Comparison of ENCODE assay signal across 14 cellular contexts in genomic region chr9:90460220-90460619, GRCh38.
"Had no signal": no experiment of that assay in that cellular context is flagged by ENCODE, and none has a peak within 500 bp of the region (broad histone marks: within the 10 kb centered on the region; RNA-seq: fewer than 3 reads in every experiment).

No MANE protein-coding gene starts in this region.

- H3K27ac Mint-ChIP-seq: activated naive CD8-positive, alpha-beta T cell treated with anti-CD3 and anti-CD28 coated beads for 36 hours; endodermal cell; memory B cell; stimulated activated naive CD8-positive, alpha-beta T cell treated with anti-CD3 and anti-CD28 coated beads, Interleukin-15, amount 100 ng/mL, for 72 hours; T-helper 17 cell had no signal

- H3K27me3 ChIP-seq: left lung, ovary, testis, uterus had no signal

- DNase-seq: activated CD4-positive, alpha-beta T cell treated with anti-CD3 and anti-CD28 coated beads, Interleukin-2, amount 50 U/mL, for 1 hour; activated CD4-positive, CD25-positive, alpha-beta regulatory T cell; activated effector memory CD4-positive, alpha-beta T cell treated with anti-CD3 and anti-CD28 coated beads, Interleukin-2, amount 50 U/mL, for 16 hours; activated naive CD8-positive, alpha-beta T cell treated with anti-CD3 and anti-CD28 coated beads for 36 hours; endodermal cell; left lung; ovary; stimulated activated CD4-positive, alpha-beta T cell treated with anti-CD3 and anti-CD28 coated beads, Interleukin-4, amount 100 ng/mL, for 4 hours; stimulated activated naive CD8-positive, alpha-beta T cell treated with anti-CD3 and anti-CD28 coated beads, Interleukin-15, amount 100 ng/mL, for 72 hours; T-helper 17 cell; testis; uterus had no signal

- H3K27ac ChIP-seq: left lung, ovary, testis, uterus had no signal

- H3K4me3 Mint-ChIP-seq: activated naive CD8-positive, alpha-beta T cell treated with anti-CD3 and anti-CD28 coated beads for 36 hours; endodermal cell; memory B cell; neural crest cell; stimulated activated naive CD8-positive, alpha-beta T cell treated with anti-CD3 and anti-CD28 coated beads, Interleukin-15, amount 100 ng/mL, for 72 hours; T-helper 17 cell had no signal

- H3K9me3 ChIP-seq: left lung, ovary, testis, uterus had no signal

- H3K36me3 Mint-ChIP-seq: activated naive CD8-positive, alpha-beta T cell treated with anti-CD3 and anti-CD28 coated beads for 36 hours; memory B cell had no signal

- ATAC-seq: left lung; stimulated activated naive CD8-positive, alpha-beta T cell treated with anti-CD3 and anti-CD28 coated beads, Interleukin-15, amount 100 ng/mL, for 72 hours; T-helper 17 cell had no signal

- H3K36me3 ChIP-seq: left lung, ovary, uterus had no signal

- H3K9me3 Mint-ChIP-seq: memory B cell; stimulated activated naive CD8-positive, alpha-beta T cell treated with anti-CD3 and anti-CD28 coated beads, Interleukin-15, amount 100 ng/mL, for 72 hours had no signal

- H3K4me1 Mint-ChIP-seq: activated naive CD8-positive, alpha-beta T cell treated with anti-CD3 and anti-CD28 coated beads for 36 hours; memory B cell; stimulated activated naive CD8-positive, alpha-beta T cell treated with anti-CD3 and anti-CD28 coated beads, Interleukin-15, amount 100 ng/mL, for 72 hours; T-helper 17 cell had no signal

- H3K4me1 ChIP-seq: left lung, testis, uterus had no signal

- H3K4me3 ChIP-seq: left lung, ovary, testis, uterus had no signal

- H3K27me3 Mint-ChIP-seq: stimulated activated naive CD8-positive, alpha-beta T cell treated with anti-CD3 and anti-CD28 coated beads, Interleukin-15, amount 100 ng/mL, for 72 hours had no signal
